In genomic region chr1:157097692-157098091, GRCh38 we compare ENCODE assay signal across 22 cellular contexts. TPM values are rescaled to one million over a fixed set of nuclear protein-coding genes. Genes with fewer than 3 reads are reported as not detected.
DNase-seq lines count a peak whose midpoint lies in the region; ATAC-seq and TF ChIP-seq lines count a peak whose summit lies in the region.
"Had no signal": no experiment of that assay in that cellular context is flagged by ENCODE, and none has a peak within 500 bp of the region (broad histone marks: within the 10 kb centered on the region; RNA-seq: fewer than 3 reads in every experiment).

No MANE protein-coding gene starts in this region.

- no peak overlapping the region for H3K4me3 Mint-ChIP-seq in endodermal cell
- H3K4me3 Mint-ChIP-seq: CD4-positive, alpha-beta T cell had no signal

- no peak overlapping the region for H3K9ac ChIP-seq in endodermal cell (ENCODE audit: extremely low read depth, low read length, poor library complexity, severe bottlenecking)

- no peaks in the 10 kb centered on the region for H3K4me1 ChIP-seq in endodermal cell (ENCODE audit: control insufficient read depth, insufficient read depth, low read length)
- peaks cover 11% of the 10 kb centered on the region for H3K4me1 ChIP-seq in suprapubic skin
- H3K4me1 ChIP-seq: A549, Caco-2, HAP-1 had no signal

- H3K36me3 ChIP-seq in endodermal cell (ENCODE audit: control insufficient read depth, insufficient read depth, low read length): no peaks in the 10 kb centered on the region
- no peaks in the 10 kb centered on the region for H3K36me3 ChIP-seq in suprapubic skin
- H3K36me3 ChIP-seq: HAP-1 had no signal

- no peak for TF ChIP-seq POLR2A in suprapubic skin (IDR thresholded peaks at IDR 0.05)

- no peak overlapping the region for H3K27ac Mint-ChIP-seq in endodermal cell
- H3K27ac Mint-ChIP-seq: CD4-positive, alpha-beta T cell had no signal

- ATAC-seq in Right ventricle myocardium superior (ENCODE audit: poor library complexity): no peak
- no peak for ATAC-seq in sciatic nerve
- ATAC-seq: A549 had no signal

- H3K4me3 ChIP-seq in endodermal cell (ENCODE audit: low read length) (no peak overlapping the region), suprapubic skin (no peak overlapping the region)
- H3K4me3 ChIP-seq: A549, HAP-1 had no signal

- intact Hi-C loops in cardiac septum (cut with DNase I): no loop called here
- intact Hi-C loops in Right ventricle myocardium superior (cut with DNase I): no loop called here
- intact Hi-C loops in sciatic nerve (cut with DNase I): no loop called here

- H3K27ac ChIP-seq in endodermal cell (ENCODE audit: low read depth, low read length): no peak overlapping the region
- H3K27ac ChIP-seq in suprapubic skin: no peak overlapping the region
- H3K27ac ChIP-seq: 22Rv1, A549, C4-2B, HL-60 had no signal

- H3K36me3 Mint-ChIP-seq in endodermal cell (ENCODE audit: low read depth): no peaks in the 10 kb centered on the region

- peaks cover 17% of the 10 kb centered on the region for H3K4me1 Mint-ChIP-seq in endodermal cell

- TF ChIP-seq CTCF in endodermal cell (conservative IDR thresholded peaks at IDR 0.05) (no peak), suprapubic skin (IDR thresholded peaks at IDR 0.05) (no peak)

- no peaks in the 10 kb centered on the region for H3K9me3 Mint-ChIP-seq in endodermal cell
- H3K9me3 Mint-ChIP-seq: CD4-positive, alpha-beta T cell had no signal

- H3K27me3 ChIP-seq in endodermal cell (ENCODE audit: control insufficient read depth, insufficient read depth, low read length, poor library complexity, severe bottlenecking): no peaks in the 10 kb centered on the region
- H3K27me3 ChIP-seq in suprapubic skin: no peaks in the 10 kb centered on the region

- DNase-seq in cardiac septum (ENCODE audit: low spot score) (peak; percentile 62), Right ventricle myocardium superior (no peak), endodermal cell (peak; percentile 63), sciatic nerve (ENCODE audit: low spot score) (peak; percentile 33), suprapubic skin (ENCODE audit: low spot score in 2 of 2) (peak; percentile 7 to 47), NCI-H2081 (lab: John Stamatoyannopoulos, UW) (no peak), NCI-H774 (lab: John Stamatoyannopoulos, UW) (no peak), NCI-H748 (lab: John Stamatoyannopoulos, UW; ENCODE audit: unreplicated experiment) (no peak)
- DNase-seq: AML-193; Caco-2; CD4-positive, alpha-beta T cell; DMS153; DMS79; GDM1 had no signal

- H3K27me3 Mint-ChIP-seq in endodermal cell (ENCODE audit: insufficient read depth): peaks cover 1% of the 10 kb centered on the region
- H3K27me3 Mint-ChIP-seq: CD4-positive, alpha-beta T cell had no signal

- 80% methylated on average over 6 of the region's 6 CpGs; no CpG with 5 or more reads in 1 of the 2 experiments for WGBS in endodermal cell (ENCODE audit: insufficient coverage in 1 of 2, insufficient read length in 1 of 2), 2 experiments
- WGBS in suprapubic skin: 91% methylated on average over 6 of the region's 6 CpGs

- no peaks in the 10 kb centered on the region for H3K9me3 ChIP-seq in endodermal cell (ENCODE audit: control insufficient read depth, low read length)
- no peaks in the 10 kb centered on the region for H3K9me3 ChIP-seq in suprapubic skin
- H3K9me3 ChIP-seq: A549, Caco-2, HAP-1 had no signal

- no peak for TF ChIP-seq EP300 in suprapubic skin (IDR thresholded peaks at IDR 0.05)

RNA-seq across cellular contexts. Expression of gene ETV3L, which starts 1.9 kb away (rescaled TPM):
- total RNA-seq in cardiac septum (not detected), Right ventricle myocardium superior (not detected), endodermal cell (under 1 TPM in 1 of 2 donors, not detected in 1; 0.26 TPM), sciatic nerve (not detected), suprapubic skin (not detected)
- polyA plus RNA-seq in endodermal cell (2013, experiment 1 of 2): 0.36 TPM
- 0.12 TPM for polyA plus RNA-seq in endodermal cell (2013, experiment 2 of 2)
- total RNA-seq: Caco-2; CD4-positive, alpha-beta T cell; Daoy; HT1080 had no signal
- polyA plus RNA-seq: A549, BJ had no signal

RNA-seq across cellular contexts. Expression of gene ETV3, which starts 40.5 kb away (rescaled TPM):
- 19.7 TPM for total RNA-seq in cardiac septum
- total RNA-seq in Right ventricle myocardium superior: 16.4 TPM
- total RNA-seq in endodermal cell: 10 to 100 TPM; 26.9 to 40.6 TPM
- 18.1 TPM for polyA plus RNA-seq in endodermal cell (2013, experiment 1 of 2)
- polyA plus RNA-seq in endodermal cell (2013, experiment 2 of 2): 17.5 TPM
- total RNA-seq in sciatic nerve: 32.5 TPM
- 10 to 100 TPM; 88.9 to 93.6 (median 90.9) TPM for total RNA-seq in suprapubic skin

RNA-seq across cellular contexts. Expression of gene ARHGEF11, which starts 52.1 kb away (rescaled TPM):
- total RNA-seq in cardiac septum (29.8 TPM), Right ventricle myocardium superior (29.9 TPM), endodermal cell (10 to 100 TPM; 54.2 to 56.5 TPM), sciatic nerve (38.4 TPM), suprapubic skin (10 to 100 TPM; 30.7 to 46.1 (median 40.3) TPM)
- 34.2 TPM for polyA plus RNA-seq in endodermal cell (2013, experiment 1 of 2)
- 31.3 TPM for polyA plus RNA-seq in endodermal cell (2013, experiment 2 of 2)

Comparison
In these comparisons a context has a peak if more than half of its experiments do, and no peak if none do; other contexts are left out.
1. DNase-seq: peak in cardiac septum (single experiment), endodermal cell (single experiment), sciatic nerve (single experiment) and suprapubic skin (2 of 2); none in Right ventricle myocardium superior (single experiment), NCI-H2081 (0 of 2), NCI-H774 (single experiment) and NCI-H748 (single experiment).